32 cellular contexts compared by ENCODE assay signal in genomic region chr7:42065015-42065414, GRCh38.
"Had no signal": no experiment of that assay in that cellular context is flagged by ENCODE, and none has a peak within 500 bp of the region (broad histone marks: within the 10 kb centered on the region; RNA-seq: fewer than 3 reads in every experiment).

No MANE protein-coding gene starts in this region.

- ATAC-seq: activated CD8-positive, alpha-beta memory T cell treated with anti-CD3 and anti-CD28 coated beads, Interleukin-2, amount 10 ng/mL, durations not matched to agents 7 days and 5 days; activated T-cell treated with anti-CD3 and anti-CD28 coated beads, Interleukin-2, amount 50 U/mL, for 72 hours; activated T-helper 17 cell treated with anti-CD3 and anti-CD28 coated beads, Interleukin-2, amount 50 U/mL, for 72 hours; K562 had no signal

- H3K4me2 ChIP-seq: PC-9 had no signal

- H3K4me3 Mint-ChIP-seq: activated CD4-positive, alpha-beta memory T cell treated with anti-CD3 and anti-CD28 coated beads, Interleukin-2, amount 10 ng/mL, durations not matched to agents 7 days and 5 days; activated CD8-positive, alpha-beta memory T cell treated with anti-CD3 and anti-CD28 coated beads, Interleukin-2, amount 10 ng/mL, durations not matched to agents 7 days and 5 days; activated naive CD4-positive, alpha-beta T cell treated with anti-CD3 and anti-CD28 coated beads, Interleukin-2, amount 50 U/mL, for 24 hours; activated naive CD8-positive, alpha-beta T cell treated with anti-CD3 and anti-CD28 coated beads, Interleukin-2, amount 10 ng/mL, durations not matched to agents 7 days and 5 days; activated T-cell treated with anti-CD3 and anti-CD28 coated beads, Interleukin-2, amount 50 U/mL, for 72 hours; activated T-helper 17 cell treated with anti-CD3 and anti-CD28 coated beads, Interleukin-2, amount 50 U/mL, for 72 hours had no signal

- H3K36me3 Mint-ChIP-seq: activated CD8-positive, alpha-beta memory T cell treated with anti-CD3 and anti-CD28 coated beads, Interleukin-2, amount 10 ng/mL, durations not matched to agents 7 days and 5 days; activated naive CD4-positive, alpha-beta T cell treated with anti-CD3 and anti-CD28 coated beads, Interleukin-2, amount 50 U/mL, for 24 hours; activated naive CD8-positive, alpha-beta T cell treated with anti-CD3 and anti-CD28 coated beads, Interleukin-2, amount 10 ng/mL, durations not matched to agents 7 days and 5 days had no signal

- DNase-seq: activated CD4-positive, alpha-beta memory T cell treated with anti-CD3 and anti-CD28 coated beads, Interleukin-2, amount 10 ng/mL, durations not matched to agents 7 days and 5 days; activated CD4-positive, alpha-beta T cell treated with anti-CD3 and anti-CD28 coated beads for 1 hour; activated CD4-positive, alpha-beta T cell treated with anti-CD3 and anti-CD28 coated beads for 48 hours; activated CD4-positive, CD25-positive, alpha-beta regulatory T cell; activated CD8-positive, alpha-beta memory T cell treated with anti-CD3 and anti-CD28 coated beads for 24 hours; activated CD8-positive, alpha-beta memory T cell treated with anti-CD3 and anti-CD28 coated beads, Interleukin-2, amount 10 ng/mL, durations not matched to agents 7 days and 5 days; activated CD8-positive, alpha-beta memory T cell treated with anti-CD3 and anti-CD28 coated beads, Interleukin-2, amount 50 U/mL, for 48 hours; activated effector memory CD4-positive, alpha-beta T cell treated with anti-CD3 and anti-CD28 coated beads, Interleukin-2, amount 50 U/mL, for 16 hours; activated naive CD4-positive, alpha-beta T cell; activated naive CD8-positive, alpha-beta T cell treated with anti-CD3 and anti-CD28 coated beads, Interleukin-2, amount 10 ng/mL, durations not matched to agents 7 days and 5 days; activated T-cell treated with anti-CD3 and anti-CD28 coated beads, Interleukin-2, amount 50 U/mL, for 72 hours; cerebellar nuclear complex; NCI-H1048; NCI-H1105 treated with DMSO at 0.1 percent for 48 hours; NCI-H1436; NCI-H1694; NCI-H1930; NCI-H2081 treated with DMSO at 0.1 percent for 48 hours; NCI-H345; NCI-H524 treated with DMSO at 0.1 percent for 48 hours; PC-9; Right ventricle myocardium superior; SW 1271; T-helper 1 cell; T-helper 2 cell; T-helper 9 cell had no signal

- H3K4me3 ChIP-seq: ascending aorta, breast epithelium, K562, PC-9 had no signal

- H3K27me3 ChIP-seq: ascending aorta, breast epithelium had no signal

- H3K9me3 Mint-ChIP-seq: activated CD4-positive, alpha-beta memory T cell treated with anti-CD3 and anti-CD28 coated beads, Interleukin-2, amount 10 ng/mL, durations not matched to agents 7 days and 5 days; activated naive CD4-positive, alpha-beta T cell treated with anti-CD3 and anti-CD28 coated beads, Interleukin-2, amount 50 U/mL, for 24 hours; activated naive CD8-positive, alpha-beta T cell treated with anti-CD3 and anti-CD28 coated beads, Interleukin-2, amount 10 ng/mL, durations not matched to agents 7 days and 5 days; activated T-cell treated with anti-CD3 and anti-CD28 coated beads, Interleukin-2, amount 50 U/mL, for 72 hours; activated T-helper 17 cell treated with anti-CD3 and anti-CD28 coated beads, Interleukin-2, amount 50 U/mL, for 72 hours had no signal

- H3K27ac ChIP-seq: ascending aorta, breast epithelium, PC-9, VCaP had no signal

- H3K4me1 Mint-ChIP-seq: activated CD4-positive, alpha-beta memory T cell treated with anti-CD3 and anti-CD28 coated beads, Interleukin-2, amount 10 ng/mL, durations not matched to agents 7 days and 5 days; activated CD8-positive, alpha-beta memory T cell treated with anti-CD3 and anti-CD28 coated beads, Interleukin-2, amount 10 ng/mL, durations not matched to agents 7 days and 5 days; activated naive CD4-positive, alpha-beta T cell treated with anti-CD3 and anti-CD28 coated beads, Interleukin-2, amount 50 U/mL, for 24 hours; activated naive CD8-positive, alpha-beta T cell treated with anti-CD3 and anti-CD28 coated beads, Interleukin-2, amount 10 ng/mL, durations not matched to agents 7 days and 5 days; activated T-helper 17 cell treated with anti-CD3 and anti-CD28 coated beads, Interleukin-2, amount 50 U/mL, for 72 hours had no signal

- H3K4me1 ChIP-seq: ascending aorta, breast epithelium had no signal

- H3K27me3 Mint-ChIP-seq: activated CD4-positive, alpha-beta memory T cell treated with anti-CD3 and anti-CD28 coated beads, Interleukin-2, amount 10 ng/mL, durations not matched to agents 7 days and 5 days had no signal

- H2AFZ ChIP-seq: PC-9 had no signal

- H3K36me3 ChIP-seq: ascending aorta, breast epithelium had no signal

- H3K27ac Mint-ChIP-seq: activated CD4-positive, alpha-beta memory T cell treated with anti-CD3 and anti-CD28 coated beads, Interleukin-2, amount 10 ng/mL, durations not matched to agents 7 days and 5 days; activated CD8-positive, alpha-beta memory T cell treated with anti-CD3 and anti-CD28 coated beads, Interleukin-2, amount 10 ng/mL, durations not matched to agents 7 days and 5 days; activated naive CD4-positive, alpha-beta T cell treated with anti-CD3 and anti-CD28 coated beads, Interleukin-2, amount 50 U/mL, for 24 hours; activated naive CD8-positive, alpha-beta T cell treated with anti-CD3 and anti-CD28 coated beads, Interleukin-2, amount 10 ng/mL, durations not matched to agents 7 days and 5 days; activated T-cell treated with anti-CD3 and anti-CD28 coated beads, Interleukin-2, amount 50 U/mL, for 72 hours; activated T-helper 17 cell treated with anti-CD3 and anti-CD28 coated beads, Interleukin-2, amount 50 U/mL, for 72 hours had no signal
